Comparison of ENCODE assay signal across 8 cellular contexts in genomic region chr17:74089869-74090464, GRCh38.
DNase-seq lines count a peak whose midpoint lies in the region; ATAC-seq, FAIRE-seq and TF ChIP-seq lines count a peak whose summit lies in the region.

No MANE protein-coding gene starts in this region.

- H3K36me3 ChIP-seq in kidney (ENCODE audit: control insufficient read depth in 1 of 2, insufficient read depth in 2 of 2, low read length in 2 of 2) = no peaks in the 10 kb centered on the region

- ATAC-seq in activated T-helper 17 cell treated with anti-CD3 and anti-CD28 coated beads, Interleukin-2, amount 50 U/mL, for 72 hours (replicated peaks) = peak; percentile 52
- no peak for ATAC-seq in HG03196 (IDR thresholded peaks at IDR 0.05; ENCODE audit: unreplicated experiment)

- peaks cover 22% of the 10 kb centered on the region for H3K27me3 Mint-ChIP-seq in activated T-helper 17 cell treated with anti-CD3 and anti-CD28 coated beads, Interleukin-2, amount 50 U/mL, for 72 hours

- H3K4me3 Mint-ChIP-seq in activated T-helper 17 cell treated with anti-CD3 and anti-CD28 coated beads, Interleukin-2, amount 50 U/mL, for 72 hours = no peak overlapping the region

- no peak overlapping the region for H3K9ac ChIP-seq in kidney (ENCODE audit: low read length in 2 of 2)

- no peaks in the 10 kb centered on the region for H3K36me3 Mint-ChIP-seq in activated T-helper 17 cell treated with anti-CD3 and anti-CD28 coated beads, Interleukin-2, amount 50 U/mL, for 72 hours (ENCODE audit: low read depth)

- intact Hi-C loops in kidney (cut with DNase I) = no loop called here

- H3K9me3 Mint-ChIP-seq in activated T-helper 17 cell treated with anti-CD3 and anti-CD28 coated beads, Interleukin-2, amount 50 U/mL, for 72 hours = peaks cover 12% of the 10 kb centered on the region

- peak; percentile 14 for TF ChIP-seq CTCF in kidney (IDR thresholded peaks at IDR 0.05; ENCODE audit: borderline replicate concordance, extremely low read depth, insufficient read depth)

- no peak overlapping the region for H3K27ac ChIP-seq in kidney (ENCODE audit: low read depth in 2 of 2, low read length in 2 of 2)

- no peaks in the 10 kb centered on the region for H3K4me1 Mint-ChIP-seq in activated T-helper 17 cell treated with anti-CD3 and anti-CD28 coated beads, Interleukin-2, amount 50 U/mL, for 72 hours

- TF ChIP-seq POLR2A in H54 (IDR thresholded peaks at IDR 0.05; ENCODE audit: low read depth, low read length) = no peak

- no peaks in the 10 kb centered on the region for H3K4me1 ChIP-seq in kidney (ENCODE audit: control insufficient read depth in 1 of 2, insufficient read depth in 1 of 2, low read depth in 1 of 2, low read length in 2 of 2)

- no peak overlapping the region for H3K27ac Mint-ChIP-seq in activated T-helper 17 cell treated with anti-CD3 and anti-CD28 coated beads, Interleukin-2, amount 50 U/mL, for 72 hours

- peaks cover 0 to 18% of the 10 kb centered on the region in 2 donors for H3K9me3 ChIP-seq in kidney (ENCODE audit: control insufficient read depth in 1 of 2, low read length in 2 of 2)

- no peak overlapping the region for H3K4me3 ChIP-seq in kidney (ENCODE audit: low read length in 2 of 2)

- DNase-seq in COR-L47 (lab: John Stamatoyannopoulos, UW) = peak; percentile 49
- peak; percentile 61 for DNase-seq in H54 (ENCODE audit: insufficient read length, low spot score)
- peak; percentile 8 for DNase-seq in NCI-H748 treated with DMSO at 0.1 percent for 48 hours (lab: John Stamatoyannopoulos, UW)
- DNase-seq in kidney = no peak
- peak; percentile 23 for DNase-seq in stimulated activated CD8-positive, alpha-beta memory T cell treated with anti-CD3 and anti-CD28 coated beads, Interleukin-7, amount 100 ng/mL, for 24 hours (ENCODE audit: low read depth)
- DNase-seq in stimulated activated naive CD4-positive, alpha-beta T cell treated with Interleukin-2 at 50 U/mL for 16 hours (lab: John Stamatoyannopoulos, UW) = no peak

- FAIRE-seq in H54 (lab: Jason Lieb, UNC) (no peak), kidney (lab: Jason Lieb, UNC) (no peak)

Comparison
In these comparisons a context has a peak if more than half of its experiments do, and no peak if none do; other contexts are left out.
1. DNase-seq: peak in COR-L47 (single experiment), H54 (single experiment), NCI-H748 treated with DMSO at 0.1 percent for 48 hours (single experiment) and stimulated activated CD8-positive, alpha-beta memory T cell treated with anti-CD3 and anti-CD28 coated beads, Interleukin-7, amount 100 ng/mL, for 24 hours (single experiment); none in kidney (single experiment) and stimulated activated naive CD4-positive, alpha-beta T cell treated with Interleukin-2 at 50 U/mL for 16 hours (single experiment).